Comparison of ENCODE assay signal across 1 cellular context in the genomic region with DNA sequence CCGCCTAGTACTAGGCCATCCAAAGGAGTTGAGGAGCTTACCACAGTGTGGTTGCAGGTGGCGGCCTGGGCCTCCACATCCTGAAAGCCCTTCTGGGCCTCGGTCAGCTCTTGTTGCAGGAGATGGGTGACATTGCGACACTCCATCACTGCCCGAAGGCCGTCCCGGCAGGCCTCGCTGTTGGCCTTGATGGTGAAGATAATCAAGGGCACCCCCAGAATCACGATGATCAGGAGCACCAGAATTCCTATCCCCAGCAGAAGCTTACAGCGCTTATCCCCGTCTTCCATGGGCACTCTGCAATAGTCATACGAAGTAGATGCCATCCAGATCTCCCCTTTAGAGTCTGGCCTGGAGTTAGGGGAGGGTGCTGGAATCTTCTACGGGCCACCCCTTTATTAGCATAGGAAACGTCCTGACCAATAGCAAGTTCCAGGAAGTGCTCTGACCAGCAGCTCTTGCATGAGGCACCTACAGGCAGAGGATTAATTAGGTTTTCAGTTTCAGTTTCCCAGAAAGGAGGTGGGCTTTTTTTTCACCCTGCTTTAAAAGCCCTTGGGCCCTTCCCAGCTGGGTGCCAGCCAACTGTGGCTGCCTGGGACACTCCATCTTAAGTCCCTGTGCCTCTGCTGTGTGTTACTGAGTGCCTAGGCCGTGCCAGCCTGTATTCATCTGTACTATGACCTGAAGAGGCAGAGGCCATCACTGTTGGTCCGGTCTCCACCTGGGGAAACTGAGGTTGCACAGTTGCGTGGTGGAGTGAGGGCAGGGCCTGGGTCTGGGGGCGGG.
TF ChIP-seq lines count a peak whose summit lies in the region.

A gene with protein sequence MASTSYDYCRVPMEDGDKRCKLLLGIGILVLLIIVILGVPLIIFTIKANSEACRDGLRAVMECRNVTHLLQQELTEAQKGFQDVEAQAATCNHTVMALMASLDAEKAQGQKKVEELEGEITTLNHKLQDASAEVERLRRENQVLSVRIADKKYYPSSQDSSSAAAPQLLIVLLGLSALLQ (minus strand): TSS at position 381 of the 789 bp plus-strand sequence. CDS start 55 bp downstream, at position 326.

TF ChIP-seq in HepG2, 621 proteins besides CTCF, POLR2A, EP300 and RAD21 (continued from another document and continues in another):
- TF ChIP-seq IRF9 (CRISPR knock-in tag; IDR thresholded peaks at IDR 0.05; ENCODE audit: borderline replicate concordance) (no peak), CREB1 (IDR thresholded peaks at IDR 0.05) (no peak), CREB1 (CRISPR knock-in tag; IDR thresholded peaks at IDR 0.05) (no peak), ZNF883 (CRISPR knock-in tag; IDR thresholded peaks at IDR 0.05; ENCODE audit: not compliant biosample characterization) (peak; percentile 18), ZNF766 (CRISPR knock-in tag; IDR thresholded peaks at IDR 0.05; ENCODE audit: borderline replicate concordance) (no peak), ZNF550 (CRISPR knock-in tag; IDR thresholded peaks at IDR 0.05; ENCODE audit: borderline replicate concordance) (no peak), ZNF329 (CRISPR knock-in tag; IDR thresholded peaks at IDR 0.05; ENCODE audit: low read depth) (peak; percentile 91), ZFP91 (CRISPR knock-in tag; IDR thresholded peaks at IDR 0.05; ENCODE audit: borderline replicate concordance) (peak; percentile 39; the same call in 1 of the 2 replicates), SIX4 (CRISPR knock-in tag; IDR thresholded peaks at IDR 0.05) (no peak), ZFAT (CRISPR knock-in tag; conservative IDR thresholded peaks at IDR 0.05) (no peak), EHMT2 (IDR thresholded peaks at IDR 0.05; ENCODE audit: borderline replicate concordance, low read depth, low read length) (no peak), ZNF282 (IDR thresholded peaks at IDR 0.05; ENCODE audit: partially characterized antibody) (no peak), ZNF12 (CRISPR knock-in tag; IDR thresholded peaks at IDR 0.05) (no peak), HMGXB3 (CRISPR knock-in tag; IDR thresholded peaks at IDR 0.05; ENCODE audit: borderline replicate concordance) (peak; percentile 49; the same call in 1 of the 2 replicates), MAFK (conservative IDR thresholded peaks at IDR 0.05 in 1 of 2, IDR thresholded peaks at IDR 0.05 in 1 of 2; ENCODE audit: low read length in 2 of 2) (no peak), ZNF431 (CRISPR knock-in tag; IDR thresholded peaks at IDR 0.05; ENCODE audit: borderline replicate concordance, low read depth) (0 out of 2 replicates have a peak, but pooled peaks have one; percentile 49), MAZ (IDR thresholded peaks at IDR 0.05; ENCODE audit: borderline replicate concordance, low read depth, low read length) (no peak), MAZ (CRISPR knock-in tag; IDR thresholded peaks at IDR 0.05; ENCODE audit: low read depth) (peak; percentile 57; the same call in 1 of the 2 replicates), WIZ (CRISPR knock-in tag; IDR thresholded peaks at IDR 0.05) (no peak), ARNT (IDR thresholded peaks at IDR 0.05) (no peak), NR2F1 (CRISPR knock-in tag; IDR thresholded peaks at IDR 0.05) (no peak), ZNF749 (CRISPR knock-in tag; IDR thresholded peaks at IDR 0.05; ENCODE audit: borderline replicate concordance) (no peak), FOXP1 (IDR thresholded peaks at IDR 0.05) (no peak), FOXP1 (CRISPR knock-in tag; IDR thresholded peaks at IDR 0.05) (no peak), ZNF207 (IDR thresholded peaks at IDR 0.05; ENCODE audit: borderline replicate concordance) (no peak)
- TF ChIP-seq, protein P1, sequence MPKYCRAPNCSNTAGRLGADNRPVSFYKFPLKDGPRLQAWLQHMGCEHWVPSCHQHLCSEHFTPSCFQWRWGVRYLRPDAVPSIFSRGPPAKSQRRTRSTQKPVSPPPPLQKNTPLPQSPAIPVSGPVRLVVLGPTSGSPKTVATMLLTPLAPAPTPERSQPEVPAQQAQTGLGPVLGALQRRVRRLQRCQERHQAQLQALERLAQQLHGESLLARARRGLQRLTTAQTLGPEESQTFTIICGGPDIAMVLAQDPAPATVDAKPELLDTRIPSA (CRISPR knock-in tag; IDR thresholded peaks at IDR 0.05; ENCODE audit: borderline replicate concordance): no peak
- TF ChIP-seq, protein P2, sequence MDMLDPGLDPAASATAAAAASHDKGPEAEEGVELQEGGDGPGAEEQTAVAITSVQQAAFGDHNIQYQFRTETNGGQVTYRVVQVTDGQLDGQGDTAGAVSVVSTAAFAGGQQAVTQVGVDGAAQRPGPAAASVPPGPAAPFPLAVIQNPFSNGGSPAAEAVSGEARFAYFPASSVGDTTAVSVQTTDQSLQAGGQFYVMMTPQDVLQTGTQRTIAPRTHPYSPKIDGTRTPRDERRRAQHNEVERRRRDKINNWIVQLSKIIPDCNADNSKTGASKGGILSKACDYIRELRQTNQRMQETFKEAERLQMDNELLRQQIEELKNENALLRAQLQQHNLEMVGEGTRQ (IDR thresholded peaks at IDR 0.05; ENCODE audit: low read depth, low read length): no peak
- TF ChIP-seq, protein P2 (CRISPR knock-in tag; IDR thresholded peaks at IDR 0.05; ENCODE audit: borderline replicate concordance): no peak
- TF ChIP-seq, protein P3, sequence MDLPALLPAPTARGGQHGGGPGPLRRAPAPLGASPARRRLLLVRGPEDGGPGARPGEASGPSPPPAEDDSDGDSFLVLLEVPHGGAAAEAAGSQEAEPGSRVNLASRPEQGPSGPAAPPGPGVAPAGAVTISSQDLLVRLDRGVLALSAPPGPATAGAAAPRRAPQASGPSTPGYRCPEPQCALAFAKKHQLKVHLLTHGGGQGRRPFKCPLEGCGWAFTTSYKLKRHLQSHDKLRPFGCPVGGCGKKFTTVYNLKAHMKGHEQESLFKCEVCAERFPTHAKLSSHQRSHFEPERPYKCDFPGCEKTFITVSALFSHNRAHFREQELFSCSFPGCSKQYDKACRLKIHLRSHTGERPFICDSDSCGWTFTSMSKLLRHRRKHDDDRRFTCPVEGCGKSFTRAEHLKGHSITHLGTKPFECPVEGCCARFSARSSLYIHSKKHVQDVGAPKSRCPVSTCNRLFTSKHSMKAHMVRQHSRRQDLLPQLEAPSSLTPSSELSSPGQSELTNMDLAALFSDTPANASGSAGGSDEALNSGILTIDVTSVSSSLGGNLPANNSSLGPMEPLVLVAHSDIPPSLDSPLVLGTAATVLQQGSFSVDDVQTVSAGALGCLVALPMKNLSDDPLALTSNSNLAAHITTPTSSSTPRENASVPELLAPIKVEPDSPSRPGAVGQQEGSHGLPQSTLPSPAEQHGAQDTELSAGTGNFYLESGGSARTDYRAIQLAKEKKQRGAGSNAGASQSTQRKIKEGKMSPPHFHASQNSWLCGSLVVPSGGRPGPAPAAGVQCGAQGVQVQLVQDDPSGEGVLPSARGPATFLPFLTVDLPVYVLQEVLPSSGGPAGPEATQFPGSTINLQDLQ (CRISPR knock-in tag; IDR thresholded peaks at IDR 0.05): no peak
- TF ChIP-seq, protein P4, sequence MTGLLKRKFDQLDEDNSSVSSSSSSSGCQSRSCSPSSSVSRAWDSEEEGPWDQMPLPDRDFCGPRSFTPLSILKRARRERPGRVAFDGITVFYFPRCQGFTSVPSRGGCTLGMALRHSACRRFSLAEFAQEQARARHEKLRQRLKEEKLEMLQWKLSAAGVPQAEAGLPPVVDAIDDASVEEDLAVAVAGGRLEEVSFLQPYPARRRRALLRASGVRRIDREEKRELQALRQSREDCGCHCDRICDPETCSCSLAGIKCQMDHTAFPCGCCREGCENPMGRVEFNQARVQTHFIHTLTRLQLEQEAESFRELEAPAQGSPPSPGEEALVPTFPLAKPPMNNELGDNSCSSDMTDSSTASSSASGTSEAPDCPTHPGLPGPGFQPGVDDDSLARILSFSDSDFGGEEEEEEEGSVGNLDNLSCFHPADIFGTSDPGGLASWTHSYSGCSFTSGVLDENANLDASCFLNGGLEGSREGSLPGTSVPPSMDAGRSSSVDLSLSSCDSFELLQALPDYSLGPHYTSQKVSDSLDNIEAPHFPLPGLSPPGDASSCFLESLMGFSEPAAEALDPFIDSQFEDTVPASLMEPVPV (CRISPR knock-in tag; IDR thresholded peaks at IDR 0.05): peak; percentile 81
- TF ChIP-seq, protein P5, sequence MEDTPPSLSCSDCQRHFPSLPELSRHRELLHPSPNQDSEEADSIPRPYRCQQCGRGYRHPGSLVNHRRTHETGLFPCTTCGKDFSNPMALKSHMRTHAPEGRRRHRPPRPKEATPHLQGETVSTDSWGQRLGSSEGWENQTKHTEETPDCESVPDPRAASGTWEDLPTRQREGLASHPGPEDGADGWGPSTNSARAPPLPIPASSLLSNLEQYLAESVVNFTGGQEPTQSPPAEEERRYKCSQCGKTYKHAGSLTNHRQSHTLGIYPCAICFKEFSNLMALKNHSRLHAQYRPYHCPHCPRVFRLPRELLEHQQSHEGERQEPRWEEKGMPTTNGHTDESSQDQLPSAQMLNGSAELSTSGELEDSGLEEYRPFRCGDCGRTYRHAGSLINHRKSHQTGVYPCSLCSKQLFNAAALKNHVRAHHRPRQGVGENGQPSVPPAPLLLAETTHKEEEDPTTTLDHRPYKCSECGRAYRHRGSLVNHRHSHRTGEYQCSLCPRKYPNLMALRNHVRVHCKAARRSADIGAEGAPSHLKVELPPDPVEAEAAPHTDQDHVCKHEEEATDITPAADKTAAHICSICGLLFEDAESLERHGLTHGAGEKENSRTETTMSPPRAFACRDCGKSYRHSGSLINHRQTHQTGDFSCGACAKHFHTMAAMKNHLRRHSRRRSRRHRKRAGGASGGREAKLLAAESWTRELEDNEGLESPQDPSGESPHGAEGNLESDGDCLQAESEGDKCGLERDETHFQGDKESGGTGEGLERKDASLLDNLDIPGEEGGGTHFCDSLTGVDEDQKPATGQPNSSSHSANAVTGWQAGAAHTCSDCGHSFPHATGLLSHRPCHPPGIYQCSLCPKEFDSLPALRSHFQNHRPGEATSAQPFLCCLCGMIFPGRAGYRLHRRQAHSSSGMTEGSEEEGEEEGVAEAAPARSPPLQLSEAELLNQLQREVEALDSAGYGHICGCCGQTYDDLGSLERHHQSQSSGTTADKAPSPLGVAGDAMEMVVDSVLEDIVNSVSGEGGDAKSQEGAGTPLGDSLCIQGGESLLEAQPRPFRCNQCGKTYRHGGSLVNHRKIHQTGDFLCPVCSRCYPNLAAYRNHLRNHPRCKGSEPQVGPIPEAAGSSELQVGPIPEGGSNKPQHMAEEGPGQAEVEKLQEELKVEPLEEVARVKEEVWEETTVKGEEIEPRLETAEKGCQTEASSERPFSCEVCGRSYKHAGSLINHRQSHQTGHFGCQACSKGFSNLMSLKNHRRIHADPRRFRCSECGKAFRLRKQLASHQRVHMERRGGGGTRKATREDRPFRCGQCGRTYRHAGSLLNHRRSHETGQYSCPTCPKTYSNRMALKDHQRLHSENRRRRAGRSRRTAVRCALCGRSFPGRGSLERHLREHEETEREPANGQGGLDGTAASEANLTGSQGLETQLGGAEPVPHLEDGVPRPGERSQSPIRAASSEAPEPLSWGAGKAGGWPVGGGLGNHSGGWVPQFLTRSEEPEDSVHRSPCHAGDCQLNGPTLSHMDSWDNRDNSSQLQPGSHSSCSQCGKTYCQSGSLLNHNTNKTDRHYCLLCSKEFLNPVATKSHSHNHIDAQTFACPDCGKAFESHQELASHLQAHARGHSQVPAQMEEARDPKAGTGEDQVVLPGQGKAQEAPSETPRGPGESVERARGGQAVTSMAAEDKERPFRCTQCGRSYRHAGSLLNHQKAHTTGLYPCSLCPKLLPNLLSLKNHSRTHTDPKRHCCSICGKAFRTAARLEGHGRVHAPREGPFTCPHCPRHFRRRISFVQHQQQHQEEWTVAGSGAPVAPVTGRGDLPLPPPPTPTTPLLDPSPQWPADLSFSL (CRISPR knock-in tag; IDR thresholded peaks at IDR 0.05): no peak
